In the genomic region with DNA sequence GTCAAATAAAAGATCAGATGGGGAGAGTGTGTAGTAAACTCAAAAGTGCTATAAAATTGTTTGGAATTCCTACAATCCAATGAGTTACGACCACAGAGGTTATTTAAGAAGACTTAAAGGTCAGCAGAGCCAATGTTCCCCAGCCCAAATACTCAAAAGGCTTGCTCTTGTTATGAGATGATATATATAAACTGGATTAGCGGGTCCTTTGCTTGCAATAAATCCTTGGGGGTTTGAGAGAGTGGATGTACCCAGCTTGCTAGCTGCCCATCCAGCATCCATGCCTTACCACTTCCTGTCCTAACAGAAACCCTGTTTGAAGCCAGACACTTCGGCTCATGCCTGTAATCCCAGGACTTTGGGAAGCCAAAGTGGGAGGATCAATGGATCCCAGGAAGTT, we compare ENCODE assay signal across 24 cellular contexts.
"Had no signal": no experiment of that assay in that cellular context is flagged by ENCODE, and none has a peak within 500 bp of the region (broad histone marks: within the 10 kb centered on the region; RNA-seq: fewer than 3 reads in every experiment).

No MANE protein-coding gene starts in this region.

- H2AFZ ChIP-seq: hepatocyte had no signal

- H3K36me3 ChIP-seq: gastroesophageal sphincter, pancreas, prostate gland, suprapubic skin, tibial nerve had no signal

- H3K4me2 ChIP-seq: hepatocyte had no signal

- H3K4me3 ChIP-seq: body of pancreas, gastroesophageal sphincter, hepatocyte, mucosa of descending colon, pancreas, prostate gland, suprapubic skin, tibial nerve had no signal

- H3K27me3 Mint-ChIP-seq: activated CD4-positive, alpha-beta T cell treated with anti-CD3 and anti-CD28 coated beads for 36 hours; activated naive CD8-positive, alpha-beta T cell; natural killer cell treated with Interleukin-12 subunit alpha and Interleukin-12 subunit beta and Interleukin-15 and Interleukin-18, amount 100 ng/mL, for 72 hours had no signal

- H3K4me3 Mint-ChIP-seq: activated CD4-positive, alpha-beta T cell treated with anti-CD3 and anti-CD28 coated beads for 36 hours; activated naive CD8-positive, alpha-beta T cell; natural killer cell treated with Interleukin-12 subunit alpha and Interleukin-12 subunit beta and Interleukin-15 and Interleukin-18, amount 100 ng/mL, for 72 hours had no signal

- H3K4me1 ChIP-seq: body of pancreas, pancreas, prostate gland had no signal

- H3K27me3 ChIP-seq: body of pancreas, gastroesophageal sphincter, hepatocyte, pancreas, suprapubic skin, tibial nerve had no signal

- ATAC-seq: activated CD4-positive, alpha-beta T cell treated with anti-CD3 and anti-CD28 coated beads for 36 hours; body of pancreas; gastroesophageal sphincter; left ventricle myocardium superior; mucosa of descending colon; natural killer cell treated with Interleukin-12 subunit alpha and Interleukin-12 subunit beta and Interleukin-15 and Interleukin-18, amount 100 ng/mL, for 72 hours; pancreas; sciatic nerve had no signal

- H3K9me3 ChIP-seq: body of pancreas, pancreas, prostate gland, suprapubic skin had no signal

- DNase-seq: activated CD4-positive, alpha-beta T cell treated with anti-CD3 and anti-CD28 coated beads for 36 hours; activated CD4-positive, alpha-beta T cell treated with anti-CD3 and anti-CD28 coated beads, Interleukin-2, amount 50 U/mL, for 4 hours; activated CD4-positive, CD25-positive, alpha-beta regulatory T cell; activated CD8-positive, alpha-beta memory T cell treated with anti-CD3 and anti-CD28 coated beads for 24 hours; activated effector memory CD4-positive, alpha-beta T cell treated with Interleukin-2 at 50 U/mL for 16 hours; activated naive CD4-positive, alpha-beta T cell treated with Interleukin-2 at 50 U/mL for 16 hours; anterior cingulate cortex; body of pancreas; effector CD8-positive, alpha-beta T cell; left ventricle myocardium superior; mucosa of descending colon; pancreas; retina; small intestine; stimulated activated CD4-positive, alpha-beta T cell treated with anti-CD3 and anti-CD28 coated beads, Interleukin-2, amount 100 ng/mL, for 24 hours; stimulated activated naive CD4-positive, alpha-beta T cell had no signal

- H3K27ac ChIP-seq: body of pancreas, gastroesophageal sphincter, hepatocyte, pancreas, prostate gland, suprapubic skin, tibial nerve had no signal

- H3K36me3 Mint-ChIP-seq: natural killer cell treated with Interleukin-12 subunit alpha and Interleukin-12 subunit beta and Interleukin-15 and Interleukin-18, amount 100 ng/mL, for 72 hours had no signal

- H3K4me1 Mint-ChIP-seq: activated CD4-positive, alpha-beta T cell treated with anti-CD3 and anti-CD28 coated beads for 36 hours had no signal

- H3K27ac Mint-ChIP-seq: activated CD4-positive, alpha-beta T cell treated with anti-CD3 and anti-CD28 coated beads for 36 hours; activated naive CD8-positive, alpha-beta T cell; natural killer cell treated with Interleukin-12 subunit alpha and Interleukin-12 subunit beta and Interleukin-15 and Interleukin-18, amount 100 ng/mL, for 72 hours had no signal
